Comparison of ENCODE assay signal across 28 cellular contexts in the genomic region with DNA sequence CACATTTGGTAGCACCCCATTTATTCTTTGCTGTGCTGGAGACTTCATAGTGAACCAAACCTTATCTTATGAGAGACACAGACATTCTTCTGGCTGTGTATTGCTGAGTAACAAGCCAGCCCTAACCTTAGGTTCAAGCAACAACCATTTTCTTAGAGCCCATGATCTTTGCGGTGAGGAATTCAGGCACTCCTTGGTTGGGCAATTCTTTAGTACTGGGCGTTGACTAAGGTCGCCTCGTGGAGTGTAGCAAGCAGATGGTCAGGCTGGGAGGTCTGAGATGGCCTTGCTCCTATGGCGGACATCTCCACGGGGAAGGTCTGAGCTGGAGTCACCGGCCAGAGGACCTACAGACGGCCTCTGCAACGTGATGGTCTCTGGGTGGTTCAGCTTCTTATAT. TPM values are rescaled to one million over a fixed set of nuclear protein-coding genes. Genes with fewer than 3 reads are reported as not detected.
"Had no signal": no experiment of that assay in that cellular context is flagged by ENCODE, and none has a peak within 500 bp of the region (broad histone marks: within the 10 kb centered on the region; RNA-seq: fewer than 3 reads in every experiment).

No MANE protein-coding gene starts in this region.

- H3K27ac ChIP-seq: colonic mucosa, esophagus squamous epithelium, gastroesophageal sphincter, heart left ventricle, hepatocyte, prostate gland, right atrium auricular region, stomach, thyroid gland, upper lobe of left lung had no signal

- H3K36me3 Mint-ChIP-seq: stimulated activated effector memory CD8-positive, alpha-beta T cell treated with anti-CD3 and anti-CD28 coated beads, Interleukin-12 subunit alpha, Interleukin-12 subunit beta, amount 100 ng/mL, for 72 hours had no signal

- H3K4me2 ChIP-seq: hepatocyte had no signal

- H3K4me3 Mint-ChIP-seq: dendritic cell treated with granulocyte-macrophage colony-stimulating factor and Interleukin-4, amounts not matched to agents 40 ng/mL and 50 ng/mL, for 4 days; immature natural killer cell; memory B cell; mesothelial cell of epicardium; natural killer cell treated with Interleukin-12 subunit alpha and Interleukin-12 subunit beta and Interleukin-15 and Interleukin-18, amount 100 ng/mL, for 72 hours; neural crest cell; stimulated activated effector memory CD8-positive, alpha-beta T cell treated with anti-CD3 and anti-CD28 coated beads, Interleukin-12 subunit alpha, Interleukin-12 subunit beta, amount 100 ng/mL, for 72 hours had no signal

- DNase-seq: central memory CD4-positive, alpha-beta T cell; colonic mucosa; effector memory CD4-positive, alpha-beta T cell; esophagus squamous epithelium; foreskin fibroblast; heart left ventricle; immature natural killer cell; mucosa of descending colon; naive B cell; stimulated activated CD4-positive, alpha-beta T cell treated with anti-CD3 and anti-CD28 coated beads, Interleukin-2, amount 100 ng/mL, for 24 hours; stimulated activated CD4-positive, alpha-beta T cell treated with anti-CD3 and anti-CD28 coated beads, Interleukin-4, amount 100 ng/mL, for 24 hours; stimulated activated naive CD4-positive, alpha-beta T cell treated with Interleukin-2 at 50 U/mL for 16 hours; stomach; thyroid gland; upper lobe of left lung had no signal

- H3K27me3 ChIP-seq: colonic mucosa, esophagus squamous epithelium, gastroesophageal sphincter, heart left ventricle, hepatocyte, right atrium auricular region, stomach, thyroid gland, upper lobe of left lung had no signal

- H3K27ac Mint-ChIP-seq: dendritic cell treated with granulocyte-macrophage colony-stimulating factor and Interleukin-4, amounts not matched to agents 40 ng/mL and 50 ng/mL, for 4 days; immature natural killer cell; memory B cell; mesothelial cell of epicardium; naive B cell; natural killer cell treated with Interleukin-12 subunit alpha and Interleukin-12 subunit beta and Interleukin-15 and Interleukin-18, amount 100 ng/mL, for 72 hours; stimulated activated effector memory CD8-positive, alpha-beta T cell treated with anti-CD3 and anti-CD28 coated beads, Interleukin-12 subunit alpha, Interleukin-12 subunit beta, amount 100 ng/mL, for 72 hours had no signal

- H3K27me3 Mint-ChIP-seq: dendritic cell treated with granulocyte-macrophage colony-stimulating factor and Interleukin-4, amounts not matched to agents 40 ng/mL and 50 ng/mL, for 4 days; memory B cell; natural killer cell treated with Interleukin-12 subunit alpha and Interleukin-12 subunit beta and Interleukin-15 and Interleukin-18, amount 100 ng/mL, for 72 hours had no signal

- H2AFZ ChIP-seq: hepatocyte had no signal

- H3K79me2 ChIP-seq: hepatocyte had no signal

- H3K9me3 ChIP-seq: colonic mucosa, prostate gland, thyroid gland had no signal

- ATAC-seq: gastroesophageal sphincter; heart left ventricle; mucosa of descending colon; natural killer cell treated with Interleukin-12 subunit alpha and Interleukin-12 subunit beta and Interleukin-15 and Interleukin-18, amount 100 ng/mL, for 72 hours; sciatic nerve; stimulated activated effector memory CD8-positive, alpha-beta T cell treated with anti-CD3 and anti-CD28 coated beads, Interleukin-12 subunit alpha, Interleukin-12 subunit beta, amount 100 ng/mL, for 72 hours had no signal

- H3K4me1 ChIP-seq: colonic mucosa, esophagus squamous epithelium, gastroesophageal sphincter, prostate gland, right atrium auricular region, stomach, thyroid gland, upper lobe of left lung had no signal

- H3K36me3 ChIP-seq: colonic mucosa, esophagus squamous epithelium, gastroesophageal sphincter, heart left ventricle, prostate gland, right atrium auricular region, stomach, thyroid gland, upper lobe of left lung had no signal

- H3K4me3 ChIP-seq: colonic mucosa, esophagus squamous epithelium, gastroesophageal sphincter, heart left ventricle, hepatocyte, lung, mucosa of descending colon, prostate gland, right atrium auricular region, stomach, thyroid gland, upper lobe of left lung had no signal

- H3K4me1 Mint-ChIP-seq: memory B cell, naive B cell, neural crest cell had no signal

RNA-seq across cellular contexts. Expression of a gene that starts 43.5 kb away (rescaled TPM):
- total RNA-seq: epithelial cell of proximal tubule, hepatocyte had no signal
